1 cellular context compared by ENCODE assay signal in genomic region chr2:8515864-8516533, GRCh38.
A peak's percentile ranks its signal among the peaks of the same experiment; 100 is the strongest.
TF ChIP-seq lines count a peak whose summit lies in the region.

No MANE protein-coding gene starts in this region.

TF ChIP-seq in GM12878, 131 proteins besides CTCF, POLR2A, EP300 and RAD21 (continued from another document and continues in another):
- TF ChIP-seq E2F4 (IDR thresholded peaks at IDR 0.05; ENCODE audit: low read depth, low read length) (no peak), ETV6 (conservative IDR thresholded peaks at IDR 0.05 in 1 of 2, IDR thresholded peaks at IDR 0.05 in 1 of 2; ENCODE audit: borderline replicate concordance in 1 of 2, low read depth in 1 of 2) (peak in 1 of 2 experiments; percentile 87; a peak in 2 of 4 replicates), NFYA (IDR thresholded peaks at IDR 0.05; ENCODE audit: borderline replicate concordance, low read depth, low read length) (no peak), NR2F1 (conservative IDR thresholded peaks at IDR 0.05) (peak; percentile 92), CBX5 (IDR thresholded peaks at IDR 0.05; ENCODE audit: low read depth) (0 out of 2 replicates have a peak, but pooled peaks have one; percentile 47), TBL1XR1 (IDR thresholded peaks at IDR 0.05; ENCODE audit: low read depth, low read length) (peak; percentile 73; the same call in 1 of the 2 replicates), SMAD5 (IDR thresholded peaks at IDR 0.05; ENCODE audit: low read depth) (no peak), TCF3 (IDR thresholded peaks at IDR 0.05; ENCODE audit: borderline replicate concordance, insufficient read depth, low read depth, low read length) (peak; percentile 96), SKIL (IDR thresholded peaks at IDR 0.05; ENCODE audit: low read depth, poor library complexity, severe bottlenecking) (peak; percentile 49), ZBTB11 (CRISPR knock-in tag; IDR thresholded peaks at IDR 0.05) (no peak), MYB (IDR thresholded peaks at IDR 0.05; ENCODE audit: borderline replicate concordance, low read depth, low read length) (no peak), CHD1 (IDR thresholded peaks at IDR 0.05; ENCODE audit: low read depth, low read length) (no peak), CHD4 (IDR thresholded peaks at IDR 0.05) (no peak), HDGF (IDR thresholded peaks at IDR 0.05) (0 out of 2 replicates have a peak, but pooled peaks have one; percentile 16), REST (IDR thresholded peaks at IDR 0.05; ENCODE audit: low read depth, low read length) (peak; percentile 67), BCL11A (IDR thresholded peaks at IDR 0.05; ENCODE audit: low read depth, low read length) (peak; percentile 41; the same call in 1 of the 2 replicates), IRF3 (IDR thresholded peaks at IDR 0.05) (no peak), SRF (IDR thresholded peaks at IDR 0.05; ENCODE audit: low read depth in 2 of 2, low read length in 2 of 2) (no peak), PML (IDR thresholded peaks at IDR 0.05; ENCODE audit: low read length) (no peak), FOS (IDR thresholded peaks at IDR 0.05; ENCODE audit: borderline replicate concordance, extremely low read depth, insufficient read length) (no peak), CREB1 (IDR thresholded peaks at IDR 0.05; ENCODE audit: low read depth) (0 out of 2 replicates have a peak, but pooled peaks have one; percentile 22), SMC3 (IDR thresholded peaks at IDR 0.05; ENCODE audit: borderline replicate concordance, low read length) (no peak), ZNF384 (IDR thresholded peaks at IDR 0.05; ENCODE audit: borderline replicate concordance, low read depth, low read length) (no peak), EED (IDR thresholded peaks at IDR 0.05; ENCODE audit: low read depth) (peak; percentile 98), NKRF (conservative IDR thresholded peaks at IDR 0.05) (no peak), LARP7 (IDR thresholded peaks at IDR 0.05) (peak; percentile 52), NFIC (IDR thresholded peaks at IDR 0.05; ENCODE audit: low read depth, low read length) (peak; percentile 86), IKZF2 (IDR thresholded peaks at IDR 0.05) (peak; percentile 94 to 96), ZNF687 (IDR thresholded peaks at IDR 0.05) (peak; percentile 48; the same call in 1 of the 2 replicates), YY1 (IDR thresholded peaks at IDR 0.05; ENCODE audit: low read depth, low read length) (no peak), KDM1A (IDR thresholded peaks at IDR 0.05; ENCODE audit: borderline replicate concordance) (no peak), KAT2A (conservative IDR thresholded peaks at IDR 0.05; ENCODE audit: control insufficient read depth, low read depth, low read length) (no peak), SMARCA5 (IDR thresholded peaks at IDR 0.05) (no peak), HDAC6 (IDR thresholded peaks at IDR 0.05; ENCODE audit: unreplicated experiment) (no peak), GATAD2B (conservative IDR thresholded peaks at IDR 0.05; ENCODE audit: low read depth) (peak; percentile 80), MYC (IDR thresholded peaks at IDR 0.05; ENCODE audit: insufficient read depth, insufficient read length, insufficient replicate concordance, low read length, severe bottlenecking) (no peak), SMAD1 (IDR thresholded peaks at IDR 0.05; ENCODE audit: low read depth, partially characterized antibody) (no peak), RAD51 (IDR thresholded peaks at IDR 0.05) (no peak), NFXL1 (IDR thresholded peaks at IDR 0.05; ENCODE audit: borderline replicate concordance) (peak; percentile 64; the same call in 1 of the 2 replicates), MTA2 (IDR thresholded peaks at IDR 0.05; ENCODE audit: low read depth) (0 out of 2 replicates have a peak, but pooled peaks have one; percentile 10), CREM (IDR thresholded peaks at IDR 0.05; ENCODE audit: low read depth) (peak; percentile 76), NBN (IDR thresholded peaks at IDR 0.05) (no peak), ATF2 (IDR thresholded peaks at IDR 0.05; ENCODE audit: low read length) (peak; percentile 53), YBX1 (IDR thresholded peaks at IDR 0.05) (no peak), ZNF622 (IDR thresholded peaks at IDR 0.05) (no peak), PAX8 (IDR thresholded peaks at IDR 0.05) (no peak)
